ENCODE assay signal across 9 cellular contexts in the genomic region with DNA sequence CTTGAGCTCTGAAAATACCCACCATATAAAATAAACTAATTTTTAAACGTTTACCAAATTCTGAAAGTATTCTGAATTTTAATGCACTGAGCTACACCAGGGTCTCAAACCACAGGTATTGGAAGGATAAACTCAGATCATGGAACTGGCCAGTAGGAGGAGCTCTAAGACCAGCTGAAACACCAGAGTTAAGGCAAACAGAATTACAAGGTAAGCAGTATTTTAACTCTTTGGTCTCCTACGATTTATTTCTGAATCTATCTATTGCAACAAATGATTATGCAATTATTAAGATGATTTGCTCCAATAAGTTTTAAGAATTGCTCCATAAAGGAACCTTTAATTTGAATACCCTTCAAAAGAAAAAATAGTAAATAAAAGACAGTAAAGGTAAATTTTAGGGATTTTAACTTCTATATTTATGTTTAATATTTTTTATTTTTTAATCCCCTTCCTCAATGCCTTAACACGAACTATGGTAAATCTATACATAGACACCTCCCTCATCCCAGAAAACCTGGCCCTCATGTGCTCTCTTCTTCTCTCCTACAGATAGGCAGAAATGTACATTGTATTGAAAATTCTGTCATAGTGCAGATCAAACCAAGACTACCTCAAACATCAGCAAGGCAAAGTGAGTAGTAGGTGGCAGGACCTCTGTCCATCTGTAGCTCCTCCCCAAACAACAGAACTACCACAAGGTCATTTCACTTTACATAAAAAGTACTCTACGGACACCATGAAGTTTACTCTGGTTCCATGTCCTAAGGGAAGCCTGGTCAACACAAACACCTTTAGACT. TPM values are rescaled to one million over a fixed set of nuclear protein-coding genes. Genes with fewer than 3 reads are reported as not detected.
DNase-seq lines count a peak whose midpoint lies in the region; ATAC-seq and TF ChIP-seq lines count a peak whose summit lies in the region.
"Had no signal": no experiment of that assay in that cellular context is flagged by ENCODE, and none has a peak within 500 bp of the region (broad histone marks: within the 10 kb centered on the region; RNA-seq: fewer than 3 reads in every experiment).

No MANE protein-coding gene starts in this region.

- H3K27me3 Mint-ChIP-seq in activated T-helper 17 cell treated with anti-CD3 and anti-CD28 coated beads, Interleukin-2, amount 50 U/mL, for 72 hours: no peaks in the 10 kb centered on the region
- H3K27me3 Mint-ChIP-seq in osteocyte (ENCODE audit: unreplicated experiment): no peaks in the 10 kb centered on the region

- H3K9me3 ChIP-seq in upper lobe of right lung: no peaks in the 10 kb centered on the region

- peaks cover 16% of the 10 kb centered on the region for H3K36me3 Mint-ChIP-seq in activated T-helper 17 cell treated with anti-CD3 and anti-CD28 coated beads, Interleukin-2, amount 50 U/mL, for 72 hours (ENCODE audit: low read depth)
- peaks cover 3% of the 10 kb centered on the region for H3K36me3 Mint-ChIP-seq in osteocyte (ENCODE audit: unreplicated experiment)

- H3K4me1 ChIP-seq in upper lobe of right lung: no peaks in the 10 kb centered on the region

- TF ChIP-seq CTCF in RWPE1 (conservative IDR thresholded peaks at IDR 0.05; ENCODE audit: low read depth): peak; percentile 86
- TF ChIP-seq CTCF in fibroblast of villous mesenchyme (IDR thresholded peaks at IDR 0.05; ENCODE audit: insufficient read depth, low read depth, low read length): peak; percentile 91
- TF ChIP-seq CTCF in osteocyte (IDR thresholded peaks at IDR 0.05): peak; percentile 93
- peak; percentile 92 for TF ChIP-seq CTCF in upper lobe of right lung (IDR thresholded peaks at IDR 0.05)

- H3K27me3 ChIP-seq in upper lobe of right lung: no peaks in the 10 kb centered on the region

- no peak overlapping the region for H3K4me3 ChIP-seq in fibroblast of villous mesenchyme (ENCODE audit: low read depth, low read length)
- no peak overlapping the region for H3K4me3 ChIP-seq in upper lobe of right lung

- DNase-seq in ELF-1 (ENCODE audit: low read depth, low spot score) (peak; percentile 66), KG1 (lab: John Stamatoyannopoulos, UW) (peak; percentile 69), RWPE1 (ENCODE audit: low spot score) (peak; percentile 57), fibroblast of villous mesenchyme (ENCODE audit: low read depth) (peak; percentile 87), osteocyte (ENCODE audit: extremely low spot score, unreplicated experiment) (peak; percentile 88), upper lobe of right lung (no peak)

- ATAC-seq in GM21717 (IDR thresholded peaks at IDR 0.05; ENCODE audit: unreplicated experiment): peak; percentile 86
- peak; percentile 72 for ATAC-seq in activated T-helper 17 cell treated with anti-CD3 and anti-CD28 coated beads, Interleukin-2, amount 50 U/mL, for 72 hours (replicated peaks)
- peak; percentile 96 for ATAC-seq in upper lobe of right lung

- H3K4me3 Mint-ChIP-seq in activated T-helper 17 cell treated with anti-CD3 and anti-CD28 coated beads, Interleukin-2, amount 50 U/mL, for 72 hours: no peak overlapping the region
- no peak overlapping the region for H3K4me3 Mint-ChIP-seq in osteocyte (ENCODE audit: unreplicated experiment)

- H3K27ac Mint-ChIP-seq in activated T-helper 17 cell treated with anti-CD3 and anti-CD28 coated beads, Interleukin-2, amount 50 U/mL, for 72 hours: no peak overlapping the region
- H3K27ac Mint-ChIP-seq in osteocyte (ENCODE audit: unreplicated experiment): no peak overlapping the region

- POLR2A ChIA-PET in RWPE1 (lab: Yijun Ruan, JAX; ENCODE audit: low non-redundant PET): no interaction called here

- H3K27ac ChIP-seq in RWPE1: no peak overlapping the region
- no peak overlapping the region for H3K27ac ChIP-seq in upper lobe of right lung

- peaks cover 5% of the 10 kb centered on the region for H3K36me3 ChIP-seq in upper lobe of right lung

- no peaks in the 10 kb centered on the region for H3K9me3 Mint-ChIP-seq in activated T-helper 17 cell treated with anti-CD3 and anti-CD28 coated beads, Interleukin-2, amount 50 U/mL, for 72 hours
- no peaks in the 10 kb centered on the region for H3K9me3 Mint-ChIP-seq in osteocyte (ENCODE audit: unreplicated experiment)

- intact Hi-C loops in upper lobe of right lung (cut with DNase I): no loop called here

- no peaks in the 10 kb centered on the region for H3K4me1 Mint-ChIP-seq in activated T-helper 17 cell treated with anti-CD3 and anti-CD28 coated beads, Interleukin-2, amount 50 U/mL, for 72 hours
- peaks cover 11% of the 10 kb centered on the region for H3K4me1 Mint-ChIP-seq in osteocyte (ENCODE audit: unreplicated experiment)

- CTCF ChIA-PET in RWPE1 (lab: Yijun Ruan, JAX): interaction anchor here (0.6 to 2.3 kb wide), 15 partner anchors 8 to 690 kb away, joined by 3 to 39 read pairs (median 4); no protein-coding TSS in a partner anchor

RNA-seq across cellular contexts. Expression of a gene that starts 58.4 kb away (rescaled TPM):
- total RNA-seq in activated T-helper 17 cell treated with anti-CD3 and anti-CD28 coated beads, Interleukin-2, amount 50 U/mL, for 72 hours: not detected
- total RNA-seq in fibroblast of villous mesenchyme: not detected in 2 replicates
- total RNA-seq in osteocyte: not detected in 2 replicates
- total RNA-seq in upper lobe of right lung: not detected
- total RNA-seq: skeletal muscle tissue had no signal
